ENCODE assay signal across 24 cellular contexts in genomic region chr22:37054078-37054440, GRCh38. TPM values are rescaled to one million over a fixed set of nuclear protein-coding genes. Genes with fewer than 3 reads are reported as not detected.
DNase-seq lines count a peak whose midpoint lies in the region; ATAC-seq and TF ChIP-seq lines count a peak whose summit lies in the region.
"Had no signal": no experiment of that assay in that cellular context is flagged by ENCODE, and none has a peak within 500 bp of the region (broad histone marks: within the 10 kb centered on the region; RNA-seq: fewer than 3 reads in every experiment).

No MANE protein-coding gene starts in this region.

- H3K9me3 Mint-ChIP-seq in T-cell, result no peaks in the 10 kb centered on the region
- H3K9me3 Mint-ChIP-seq: CD4-positive, alpha-beta memory T cell; HFFc6; mesothelial cell of epicardium; WTC11 had no signal

- peaks cover 25% of the 10 kb centered on the region for H3K36me3 Mint-ChIP-seq in T-cell

- peak in 2 of 3 experiments; percentile 47 to 63 for DNase-seq in NCI-H1417 (lab: John Stamatoyannopoulos, UW)
- DNase-seq in NCI-H1417 treated with DMSO at 0.1 percent for 48 hours (lab: John Stamatoyannopoulos, UW), result no peak
- DNase-seq in COLO668 (lab: John Stamatoyannopoulos, UW; ENCODE audit: unreplicated experiment), result peak; percentile 89
- DNase-seq in T-cell, result no peak
- DNase-seq in mucosa of descending colon, result peak in 1 of 3 donors; percentile 47
- no peak for DNase-seq in suprapubic skin (ENCODE audit: low spot score in 2 of 2)
- DNase-seq: 8988T; activated effector memory CD4-positive, alpha-beta T cell treated with anti-CD3 and anti-CD28 coated beads, Interleukin-2, amount 50 U/mL, for 16 hours; aorta; CD4-positive, alpha-beta memory T cell; GDM1; HFFc6; KBM-7; NCI-H1105; sigmoid colon; stimulated activated CD4-positive, alpha-beta T cell treated with anti-CD3 and anti-CD28 coated beads, Interleukin-4, amount 100 ng/mL, for 24 hours; trophoblast cell had no signal

- H3K27ac ChIP-seq in suprapubic skin, result no peak overlapping the region
- H3K27ac ChIP-seq: coronary artery, sigmoid colon had no signal

- CTCF ChIA-PET in T-cell (lab: Charles Lee), result no interaction called here

- intact Hi-C loops in mucosa of descending colon (cut with DNase I, micrococcal nuclease), result no loop called here

- H3K9me3 ChIP-seq in mucosa of descending colon (no peaks in the 10 kb centered on the region), suprapubic skin (no peaks in the 10 kb centered on the region)
- H3K9me3 ChIP-seq: sigmoid colon had no signal

- no peak overlapping the region for H3K27ac Mint-ChIP-seq in T-cell
- H3K27ac Mint-ChIP-seq: mesothelial cell of epicardium, WTC11 had no signal

- peaks cover 14 to 19% (median 18%) of the 10 kb centered on the region in 3 donors for H3K4me1 Mint-ChIP-seq in T-cell

- WGBS in suprapubic skin, result 56% methylated on average over 2 of the region's 7 CpGs

- H3K4me3 ChIP-seq in mucosa of descending colon, result no peak overlapping the region
- H3K4me3 ChIP-seq in suprapubic skin, result no peak overlapping the region
- H3K4me3 ChIP-seq: coronary artery, sigmoid colon had no signal

- no peak for TF ChIP-seq POLR2A in suprapubic skin (IDR thresholded peaks at IDR 0.05)

- TF ChIP-seq CTCF in mucosa of descending colon (IDR thresholded peaks at IDR 0.05), result no peak
- no peak for TF ChIP-seq CTCF in suprapubic skin (IDR thresholded peaks at IDR 0.05)

- H3K27me3 Mint-ChIP-seq in T-cell, result no peaks in the 10 kb centered on the region
- H3K27me3 Mint-ChIP-seq: CD4-positive, alpha-beta memory T cell had no signal

- no peak for ATAC-seq in T-cell (replicated peaks in 1 of 4)
- ATAC-seq in mucosa of descending colon, result peak; percentile 33
- no peak for ATAC-seq in GM19351 (IDR thresholded peaks at IDR 0.05; ENCODE audit: unreplicated experiment)
- no peak for ATAC-seq in GM18519 (IDR thresholded peaks at IDR 0.05; ENCODE audit: low FRiP score, unreplicated experiment)
- ATAC-seq: WTC11 had no signal

- POLR2A ChIA-PET in T-cell (lab: Charles Lee), result no interaction called here

- H3K36me3 ChIP-seq in mucosa of descending colon (ENCODE audit: low read depth), result no peaks in the 10 kb centered on the region
- H3K36me3 ChIP-seq in suprapubic skin, result peaks cover 31% of the 10 kb centered on the region

- H3K27me3 ChIP-seq in suprapubic skin, result no peaks in the 10 kb centered on the region
- H3K27me3 ChIP-seq: sigmoid colon had no signal

- peaks cover 29% of the 10 kb centered on the region for H3K4me1 ChIP-seq in mucosa of descending colon (ENCODE audit: low read depth)
- H3K4me1 ChIP-seq in suprapubic skin, result peaks cover 38% of the 10 kb centered on the region

- H3K4me3 Mint-ChIP-seq in T-cell, result peak overlapping the region in 2 of 3 donors; percentile 41 to 47
- H3K4me3 Mint-ChIP-seq: HFFc6, WTC11 had no signal

- TF ChIP-seq EP300 in suprapubic skin (IDR thresholded peaks at IDR 0.05), result no peak

RNA-seq across cellular contexts. Expression of gene KCTD17, which starts 2.5 kb away (rescaled TPM):
- total RNA-seq in T-cell (10 to 100 TPM; 24.0 to 36.2 (median 35.1) TPM), mucosa of descending colon (10 to 100 TPM; 24.9 to 40.1 (median 31.3) TPM), suprapubic skin (10 to 100 TPM; 25.0 to 67.0 (median 35.7) TPM)

RNA-seq across cellular contexts. Expression of gene MPST, which starts 34.5 kb away (rescaled TPM):
- total RNA-seq in T-cell, result 10 to 100 TPM in 1 of 5 donors, 1 to 10 TPM in 4; 2.4 to 10.7 (median 7.1) TPM
- total RNA-seq in mucosa of descending colon, result 100 to 1,000 TPM; 135 to 224 (median 186) TPM
- 100 to 1,000 TPM in 3 of 4 donors, 10 to 100 TPM in 1; 99.0 to 171 (median 143) TPM for total RNA-seq in suprapubic skin

RNA-seq across cellular contexts. Expression of gene TST, which starts 34.8 kb away (rescaled TPM):
- total RNA-seq in T-cell (1 to 10 TPM in 3 of 5 donors, under 1 TPM in 2; 0.61 to 2.2 (median 1.0) TPM), mucosa of descending colon (100 to 1,000 TPM; 170 to 494 (median 337) TPM), suprapubic skin (10 to 100 TPM; 23.2 to 56.3 (median 52.4) TPM)

RNA-seq across cellular contexts. Expression of gene TMPRSS6, which starts 55.5 kb away (rescaled TPM):
- total RNA-seq in T-cell, result 1 to 10 TPM in 3 of 5 donors, under 1 TPM in 2; 0.40 to 1.3 (median 1.1) TPM
- total RNA-seq in mucosa of descending colon, result under 1 TPM in 2 of 3 donors, not detected in 1; 0.29 to 0.46 TPM
- 1 to 10 TPM in 2 of 4 donors, under 1 TPM in 2; 0.30 to 3.8 (median 1.0) TPM for total RNA-seq in suprapubic skin
- total RNA-seq: aorta, HFFc6, mesothelial cell of epicardium, NCI-H460, osteocyte, sigmoid colon had no signal

Comparison
In these comparisons a context has a peak if more than half of its experiments do, and no peak if none do; other contexts are left out.
1. DNase-seq: peak in NCI-H1417 (2 of 3) and COLO668 (single experiment); none in NCI-H1417 treated with DMSO at 0.1 percent for 48 hours (single experiment), T-cell (0 of 34) and suprapubic skin (0 of 2).
2. RNA of gene MPST, which starts 34.5 kb away (total RNA-seq): 135 to 224 TPM in mucosa of descending colon and 99.0 to 171 TPM in suprapubic skin; 2.4 to 10.7 TPM in T-cell; every median in the first group is over 4 times any median in the second.
3. RNA of gene TST, which starts 34.8 kb away (total RNA-seq): 170 to 494 TPM in mucosa of descending colon and 23.2 to 56.3 TPM in suprapubic skin; 0.61 to 2.2 TPM in T-cell; every median in the first group is over 4 times any median in the second.